Comparison of ENCODE assay signal across 8 cellular contexts in genomic region chr6:136550330-136551071, GRCh38. TPM values are rescaled to one million over a fixed set of nuclear protein-coding genes. Genes with fewer than 3 reads are reported as not detected.
DNase-seq lines count a peak whose midpoint lies in the region; ATAC-seq, FAIRE-seq and TF ChIP-seq lines count a peak whose summit lies in the region.

Gene MAP7, minus strand, starts transcription at chr6:136550422. Its CDS starts 14 bp downstream, at chr6:136550408.

- H3K4me3 Mint-ChIP-seq in stimulated activated memory B cell treated with anti-CD40 and anti-IgM and Interleukin-4, amounts not matched to agents 10 μg/mL and 1 μg/mL and 100 μg/mL, for 72 hours: peak within 1 kb of the TSS; percentile 69

- no peak within 1 kb of the TSS for H3K27ac Mint-ChIP-seq in stimulated activated memory B cell treated with anti-CD40 and anti-IgM and Interleukin-4, amounts not matched to agents 10 μg/mL and 1 μg/mL and 100 μg/mL, for 72 hours

- ATAC-seq in A549 (peak; percentile 90 to 94), GM18858 (IDR thresholded peaks at IDR 0.05; ENCODE audit: unreplicated experiment) (peak; percentile 61), HG03097 (IDR thresholded peaks at IDR 0.05; ENCODE audit: low FRiP score, unreplicated experiment) (peak; percentile 53)
- ATAC-seq in stimulated activated memory B cell treated with anti-CD40 and anti-IgM and Interleukin-4, amounts not matched to agents 10 μg/mL and 1 μg/mL and 100 μg/mL, for 72 hours: peak; percentile 86

- TF ChIP-seq POLR2A in A549 (IDR thresholded peaks at IDR 0.05; ENCODE audit: low read length): peak; percentile 44

- H3K27ac ChIP-seq in A549 (peak within 1 kb of the TSS; percentile 93 to 97), epithelial cell of prostate (peak within 1 kb of the TSS; percentile 55), muscle layer of colon (ENCODE audit: low read depth, low read length) (no peak within 1 kb of the TSS)

- CTCF ChIA-PET in A549 (lab: Yijun Ruan, JAX): interaction anchor here (0.6 to 3.2 kb wide), 40 partner anchors 10 to 324 kb away, joined by 3 to 26 read pairs (median 4); partner anchors contain the start of gene MAP3K5

- TF ChIP-seq RAD21 in A549 (conservative IDR thresholded peaks at IDR 0.05 in 1 of 2, IDR thresholded peaks at IDR 0.05 in 1 of 2): peak; percentile 63 to 89; a peak in 4 of 5 replicates

- H3K4me1 ChIP-seq in A549 (peaks cover 36% of the 10 kb centered on the region), muscle layer of colon (ENCODE audit: insufficient read depth, low read length) (peaks cover 9% of the 10 kb centered on the region)

- no peaks in the 10 kb centered on the region for H3K9me3 ChIP-seq in A549
- no peaks in the 10 kb centered on the region for H3K9me3 ChIP-seq in muscle layer of colon (ENCODE audit: low read length)

- H3K4me3 ChIP-seq in A549 (peak within 1 kb of the TSS; percentile 98), muscle layer of colon (ENCODE audit: low read depth in 1 of 2, low read length in 2 of 2) (peak within 1 kb of the TSS; percentile 43 to 73)

- peak; percentile 87 for TF ChIP-seq CTCF in A549 (IDR thresholded peaks at IDR 0.05)

- peaks cover 6% of the 10 kb centered on the region for H3K4me1 Mint-ChIP-seq in stimulated activated memory B cell treated with anti-CD40 and anti-IgM and Interleukin-4, amounts not matched to agents 10 μg/mL and 1 μg/mL and 100 μg/mL, for 72 hours

- peaks cover 34% of the 10 kb centered on the region for H3K27me3 Mint-ChIP-seq in stimulated activated memory B cell treated with anti-CD40 and anti-IgM and Interleukin-4, amounts not matched to agents 10 μg/mL and 1 μg/mL and 100 μg/mL, for 72 hours

- DNase-seq in A549 (ENCODE audit: low read depth in 1 of 2, low spot score in 1 of 2) (peak; percentile 58 to 80), NCI-H748 treated with DMSO at 0.1 percent for 48 hours (lab: John Stamatoyannopoulos, UW) (peak; percentile 79), epithelial cell of prostate (ENCODE audit: low read depth, low spot score) (peak; percentile 64)
- DNase-seq in activated CD8-positive, alpha-beta memory T cell treated with anti-CD3 and anti-CD28 coated beads, Interleukin-2, amount 50 U/mL, for 48 hours: peak; percentile 80

- H3K9me3 Mint-ChIP-seq in stimulated activated memory B cell treated with anti-CD40 and anti-IgM and Interleukin-4, amounts not matched to agents 10 μg/mL and 1 μg/mL and 100 μg/mL, for 72 hours: no peaks in the 10 kb centered on the region

- POLR2A ChIA-PET in A549 (lab: Yijun Ruan, JAX): interaction anchor here (0.7 kb wide), 1 partner anchor 261 kb away, joined by 3 read pairs; the partner anchor contains the start of gene BCLAF1

- H3K4me2 ChIP-seq in A549: peak within 1 kb of the TSS; percentile 82

- WGBS in A549 (ENCODE audit: missing lambda C conversion rate): 67% methylated on average over 12 of the region's 79 CpGs

- no peaks in the 10 kb centered on the region for H3K36me3 Mint-ChIP-seq in stimulated activated memory B cell treated with anti-CD40 and anti-IgM and Interleukin-4, amounts not matched to agents 10 μg/mL and 1 μg/mL and 100 μg/mL, for 72 hours

- no peak for FAIRE-seq in A549 (lab: Jason Lieb, UNC)

- no peak for TF ChIP-seq EP300 in A549 (IDR thresholded peaks at IDR 0.05)

- H3K27me3 ChIP-seq in muscle layer of colon (ENCODE audit: control insufficient read depth in 1 of 2, insufficient read depth in 2 of 2, low read length in 2 of 2): peaks cover 7 to 24% of the 10 kb centered on the region in 2 donors

- H3K9ac ChIP-seq in muscle layer of colon (ENCODE audit: low read length): no peak within 1 kb of the TSS

- H3K36me3 ChIP-seq in muscle layer of colon (ENCODE audit: insufficient read depth, low read length): no peaks in the 10 kb centered on the region

TF ChIP-seq in A549, 52 proteins besides CTCF, POLR2A, EP300 and RAD21:
- no peak for TF ChIP-seq FOSL2 (IDR thresholded peaks at IDR 0.05)
- peak; percentile 19; the same call in 1 of the 2 replicates for TF ChIP-seq FOSL2 (CRISPR knock-in tag; IDR thresholded peaks at IDR 0.05)
- no peak for TF ChIP-seq ZC3H11A (IDR thresholded peaks at IDR 0.05)
- peak; percentile 29; the same call in 1 of the 2 replicates for TF ChIP-seq HMGXB4 (CRISPR knock-in tag; IDR thresholded peaks at IDR 0.05; ENCODE audit: borderline replicate concordance)
- TF ChIP-seq SMC3 (IDR thresholded peaks at IDR 0.05): peak; percentile 75
- no peak for TF ChIP-seq RCOR1 (IDR thresholded peaks at IDR 0.05; ENCODE audit: low read depth, low read length)
- TF ChIP-seq MAX (IDR thresholded peaks at IDR 0.05): peak; percentile 60; the same call in 1 of the 2 replicates
- TF ChIP-seq FOXS1 (CRISPR knock-in tag; IDR thresholded peaks at IDR 0.05): no peak
- TF ChIP-seq JUN (IDR thresholded peaks at IDR 0.05): peak in 1 of 2 experiments; percentile 52; a peak in 1 of 5 replicates
- no peak for TF ChIP-seq ATOH8 (CRISPR knock-in tag; IDR thresholded peaks at IDR 0.05; ENCODE audit: low read depth)
TF ChIP-seq in A549: peak in this region for 5.

RNA-seq across cellular contexts. Expression of gene MAP7, which starts in this region (rescaled TPM):
- polyA plus RNA-seq in A549 (2011; rRNA removed) (49.0 and 64.5 TPM in 2 replicates), A549 (2017; fragmentation: RNase III; extraction: RNeasy Plus Mini Kit Qiagen cat#74134 plus additional on column Dnase treatment) (49.5 to 65.0 TPM (median 60.6 TPM) in 3 replicates)
- 36.9 and 38.4 TPM in 2 replicates for polyA plus RNA-seq in A549 (2012; cell fraction: cytosol; rRNA removed)
- polyA plus RNA-seq in A549 (2012; cell fraction: nucleus; rRNA removed): 41.6 and 44.1 TPM in 2 replicates
- 27.1 and 28.1 TPM in 2 replicates for polyA minus RNA-seq in A549 (2011; rRNA and poly(A)+ RNA removed)
